27 cellular contexts compared by ENCODE assay signal in genomic region chr2:105560157-105560556, GRCh38.
"Had no signal": no experiment of that assay in that cellular context is flagged by ENCODE, and none has a peak within 500 bp of the region (broad histone marks: within the 10 kb centered on the region; RNA-seq: fewer than 3 reads in every experiment).

No MANE protein-coding gene starts in this region.

- DNase-seq: colonic mucosa; cortex of kidney; dermis blood vessel endothelial cell; dorsolateral prefrontal cortex; effector CD4-positive, alpha-beta T cell; effector CD8-positive, alpha-beta T cell; effector memory CD4-positive, alpha-beta T cell; effector memory CD8-positive, alpha-beta T cell; endodermal cell; erythroblast; esophagus squamous epithelium; foreskin fibroblast; foreskin keratinocyte; foreskin melanocyte; gastrocnemius medialis; glutamatergic neuron; head of caudate nucleus; heart left ventricle; heart right ventricle had no signal

- H3K27ac ChIP-seq: colonic mucosa, dorsolateral prefrontal cortex, epithelial cell of prostate, esophagus muscularis mucosa, esophagus squamous epithelium, foreskin keratinocyte, gastrocnemius medialis, gastroesophageal sphincter, heart left ventricle, heart right ventricle had no signal

- H3K9me3 ChIP-seq: colonic mucosa, esophagus muscularis mucosa, esophagus squamous epithelium, gastrocnemius medialis, gastroesophageal sphincter, heart left ventricle, heart right ventricle had no signal

- FAIRE-seq: colon, endometrium, endothelial cell of umbilical vein, frontal cortex had no signal

- H3K27me3 ChIP-seq: colonic mucosa, esophagus squamous epithelium, gastrocnemius medialis, gastroesophageal sphincter had no signal

- H3K36me3 ChIP-seq: colonic mucosa, esophagus muscularis mucosa, esophagus squamous epithelium, gastrocnemius medialis, gastroesophageal sphincter, heart left ventricle, heart right ventricle had no signal

- ATAC-seq: effector memory CD8-positive, alpha-beta T cell; esophagus mucosa; foreskin keratinocyte; gastrocnemius medialis; gastroesophageal sphincter; heart left ventricle; heart right ventricle had no signal

- H3K4me1 ChIP-seq: colonic mucosa, foreskin keratinocyte, gastrocnemius medialis had no signal

- H3K4me3 ChIP-seq: colonic mucosa, dorsolateral prefrontal cortex, esophagus muscularis mucosa, esophagus squamous epithelium, gastrocnemius medialis, gastroesophageal sphincter, heart left ventricle, heart right ventricle had no signal
